Comparison of ENCODE assay signal across 20 cellular contexts in genomic region chr1:17425806-17426205, GRCh38. TPM values are rescaled to one million over a fixed set of nuclear protein-coding genes. Genes with fewer than 3 reads are reported as not detected.
"Had no signal": no experiment of that assay in that cellular context is flagged by ENCODE, and none has a peak within 500 bp of the region (broad histone marks: within the 10 kb centered on the region; RNA-seq: fewer than 3 reads in every experiment).

No MANE protein-coding gene starts in this region.

- H2AFZ ChIP-seq: neural progenitor cell had no signal

- ATAC-seq: activated CD8-positive, alpha-beta memory T cell treated with anti-CD3 and anti-CD28 coated beads, Interleukin-2, amount 10 ng/mL, durations not matched to agents 7 days and 5 days; body of pancreas; pancreas had no signal

- H3K4me2 ChIP-seq: neural progenitor cell had no signal

- H3K4me3 Mint-ChIP-seq: activated CD8-positive, alpha-beta memory T cell treated with anti-CD3 and anti-CD28 coated beads, Interleukin-2, amount 10 ng/mL, durations not matched to agents 7 days and 5 days; dendritic cell treated with granulocyte-macrophage colony-stimulating factor and Interleukin-4, amounts not matched to agents 40 ng/mL and 50 ng/mL, for 4 days; neural progenitor cell had no signal

- H3K27me3 Mint-ChIP-seq: activated CD8-positive, alpha-beta memory T cell treated with anti-CD3 and anti-CD28 coated beads, Interleukin-2, amount 10 ng/mL, durations not matched to agents 7 days and 5 days; dendritic cell treated with granulocyte-macrophage colony-stimulating factor and Interleukin-4, amounts not matched to agents 40 ng/mL and 50 ng/mL, for 4 days had no signal

- H3K9me3 ChIP-seq: body of pancreas, pancreas, suprapubic skin, upper lobe of left lung had no signal

- H3K9ac ChIP-seq: neural progenitor cell had no signal

- H3K4me1 ChIP-seq: neural progenitor cell had no signal

- H3K27ac Mint-ChIP-seq: neural progenitor cell had no signal

- H3K27me3 ChIP-seq: body of pancreas, neural progenitor cell, pancreas, suprapubic skin, upper lobe of left lung had no signal

- H3K27ac ChIP-seq: body of pancreas, neural progenitor cell, pancreas, skin epidermis, suprapubic skin, upper lobe of left lung had no signal

- H3K9me3 Mint-ChIP-seq: dendritic cell treated with granulocyte-macrophage colony-stimulating factor and Interleukin-4, amounts not matched to agents 40 ng/mL and 50 ng/mL, for 4 days; neural progenitor cell had no signal

- H3K36me3 ChIP-seq: neural progenitor cell had no signal

- H3K4me1 Mint-ChIP-seq: neural progenitor cell had no signal

- H3K4me3 ChIP-seq: body of pancreas, neural progenitor cell, pancreas, skin epidermis, suprapubic skin, upper lobe of left lung had no signal

- DNase-seq: activated CD8-positive, alpha-beta memory T cell treated with anti-CD3 and anti-CD28 coated beads, Interleukin-2, amount 10 ng/mL, durations not matched to agents 7 days and 5 days; activated naive CD4-positive, alpha-beta T cell; activated T-cell treated with anti-CD3 and anti-CD28 coated beads, Interleukin-2, amount 50 U/mL, for 48 hours; body of pancreas; cerebellar nuclear complex; hippocampal formation; pancreas; T-helper 2 cell; upper lobe of left lung had no signal

RNA-seq across cellular contexts. Expression of gene PADI6, which starts 53.8 kb away (rescaled TPM):
- total RNA-seq: activated CD8-positive, alpha-beta memory T cell treated with anti-CD3 and anti-CD28 coated beads, Interleukin-2, amount 10 ng/mL, durations not matched to agents 7 days and 5 days; body of pancreas; glomerular endothelial cell; kidney epithelial cell; liver; mesenteric fat pad; pancreas; renal cortical epithelial cell; suprapubic skin; upper lobe of left lung had no signal
- polyA plus RNA-seq: adipose tissue, esophagus, liver, pancreas had no signal
